Comparison of ENCODE assay signal across 1 cellular context in genomic region chr21:44917446-44918106, GRCh38.
TF ChIP-seq lines count a peak whose summit lies in the region.

No MANE protein-coding gene starts in this region.

TF ChIP-seq in WTC11, 78 proteins besides CTCF, POLR2A, EP300 and RAD21 (continued from another document):
- TF ChIP-seq FOXP4 (CRISPR knock-in tag; IDR thresholded peaks at IDR 0.05) (no peak), NFYB (CRISPR knock-in tag; conservative IDR thresholded peaks at IDR 0.05; ENCODE audit: low read depth) (no peak), ELF4 (CRISPR knock-in tag; IDR thresholded peaks at IDR 0.05; ENCODE audit: low read depth) (no peak), NR2C2 (CRISPR knock-in tag; IDR thresholded peaks at IDR 0.05) (no peak)
